In the genomic region with DNA sequence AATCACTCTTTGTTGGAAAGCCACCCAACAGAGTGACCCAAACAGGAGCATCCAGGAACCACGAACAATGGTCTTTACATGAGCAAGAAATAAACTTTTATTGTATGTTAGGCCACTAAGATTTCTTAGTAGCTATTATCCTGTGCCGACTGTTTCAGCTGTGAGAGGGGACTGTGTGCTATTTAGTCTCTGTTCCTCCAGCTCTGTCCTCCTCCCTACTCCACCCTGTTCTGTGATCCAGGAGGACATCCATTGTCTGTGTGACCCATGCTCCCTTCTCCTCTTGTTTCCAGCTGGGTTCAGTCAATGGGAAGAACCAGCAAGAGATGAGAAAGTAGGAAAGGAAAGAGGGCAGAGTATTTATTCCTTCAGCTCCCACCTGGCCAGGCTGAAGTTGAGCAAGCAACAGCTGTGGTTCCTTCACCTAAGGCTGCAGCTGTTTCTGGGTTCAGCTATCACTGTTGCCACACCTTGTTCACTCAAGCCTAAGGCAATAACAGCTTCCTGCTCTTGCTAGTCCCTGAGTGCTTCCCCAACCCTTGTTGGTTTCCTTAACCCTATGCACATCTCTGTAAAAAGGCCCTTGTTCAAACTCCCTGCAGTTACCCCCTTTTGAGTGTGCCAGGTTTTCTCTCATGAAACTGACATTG, we compare ENCODE assay signal across 32 cellular contexts. TPM values are rescaled to one million over a fixed set of nuclear protein-coding genes. Genes with fewer than 3 reads are reported as not detected.
DNase-seq lines count a peak whose midpoint lies in the region; ATAC-seq lines count a peak whose summit lies in the region.
"Had no signal": no experiment of that assay in that cellular context is flagged by ENCODE, and none has a peak within 500 bp of the region (broad histone marks: within the 10 kb centered on the region; RNA-seq: fewer than 3 reads in every experiment).

No MANE protein-coding gene starts in this region.

- H3K4me3 Mint-ChIP-seq in stimulated activated effector memory CD8-positive, alpha-beta T cell treated with anti-CD3 and anti-CD28 coated beads, Interleukin-12 subunit alpha, Interleukin-12 subunit beta, amount 100 ng/mL, for 72 hours, result no peak overlapping the region
- H3K4me3 Mint-ChIP-seq: activated CD4-positive, alpha-beta T cell treated with anti-CD3 and anti-CD28 coated beads for 36 hours; activated naive CD8-positive, alpha-beta T cell treated with anti-CD3 and anti-CD28 coated beads for 36 hours; IgD-negative memory B cell; naive thymus-derived CD4-positive, alpha-beta T cell had no signal

- DNase-seq in AML-193 (lab: John Stamatoyannopoulos, UW) (peak; percentile 39 to 49), HPDE6-E6E7 (ENCODE audit: extremely low spot score) (peak; percentile 72), SKM-1 (lab: John Stamatoyannopoulos, UW; ENCODE audit: unreplicated experiment) (peak; percentile 73), left colon (peak; percentile 39 to 54), nucleus accumbens (lab: John Stamatoyannopoulos, UW) (no peak), Ammon's horn (ENCODE audit: low spot score) (no peak)
- DNase-seq in stimulated activated effector memory CD8-positive, alpha-beta T cell treated with anti-CD3 and anti-CD28 coated beads, Interleukin-12 subunit alpha, Interleukin-12 subunit beta, amount 100 ng/mL, for 72 hours (ENCODE audit: low spot score in 2 of 2), result no peak
- DNase-seq: activated CD4-positive, alpha-beta T cell treated with anti-CD3 and anti-CD28 coated beads for 36 hours; activated effector memory CD4-positive, alpha-beta T cell treated with Interleukin-2 at 50 U/mL for 16 hours; activated naive CD8-positive, alpha-beta T cell treated with anti-CD3 and anti-CD28 coated beads for 36 hours; activated T-cell treated with anti-CD3 and anti-CD28 coated beads for 4 hours; aorta; cortex of kidney; hippocampal formation; left ventricle myocardium inferior; naive thymus-derived CD4-positive, alpha-beta T cell; NCI-H1105 treated with DMSO at 0.1 percent for 48 hours; NCI-H1930; NCI-H69; occipital lobe; SK-N-SH; stimulated activated CD4-positive, alpha-beta T cell treated with anti-CD3 and anti-CD28 coated beads, Interleukin-1b, Interleukin-23, amount 100 ng/mL, for 48 hours had no signal

- no peaks in the 10 kb centered on the region for H3K4me1 Mint-ChIP-seq in stimulated activated effector memory CD8-positive, alpha-beta T cell treated with anti-CD3 and anti-CD28 coated beads, Interleukin-12 subunit alpha, Interleukin-12 subunit beta, amount 100 ng/mL, for 72 hours
- H3K4me1 Mint-ChIP-seq: activated CD4-positive, alpha-beta T cell treated with anti-CD3 and anti-CD28 coated beads for 36 hours; activated naive CD8-positive, alpha-beta T cell treated with anti-CD3 and anti-CD28 coated beads for 36 hours; naive thymus-derived CD4-positive, alpha-beta T cell had no signal

- peak; percentile 93 for ATAC-seq in left colon
- no peak for ATAC-seq in GM21390 (IDR thresholded peaks at IDR 0.05; ENCODE audit: unreplicated experiment)
- no peak for ATAC-seq in stimulated activated effector memory CD8-positive, alpha-beta T cell treated with anti-CD3 and anti-CD28 coated beads, Interleukin-12 subunit alpha, Interleukin-12 subunit beta, amount 100 ng/mL, for 72 hours
- ATAC-seq: activated CD4-positive, alpha-beta T cell treated with anti-CD3 and anti-CD28 coated beads for 36 hours; gastroesophageal sphincter; naive thymus-derived CD4-positive, alpha-beta T cell had no signal

- H3K36me3 Mint-ChIP-seq in stimulated activated effector memory CD8-positive, alpha-beta T cell treated with anti-CD3 and anti-CD28 coated beads, Interleukin-12 subunit alpha, Interleukin-12 subunit beta, amount 100 ng/mL, for 72 hours, result no peaks in the 10 kb centered on the region
- H3K36me3 Mint-ChIP-seq: IgD-negative memory B cell had no signal

- no peak overlapping the region for H3K27ac Mint-ChIP-seq in stimulated activated effector memory CD8-positive, alpha-beta T cell treated with anti-CD3 and anti-CD28 coated beads, Interleukin-12 subunit alpha, Interleukin-12 subunit beta, amount 100 ng/mL, for 72 hours
- H3K27ac Mint-ChIP-seq: activated CD4-positive, alpha-beta T cell treated with anti-CD3 and anti-CD28 coated beads for 36 hours; activated naive CD8-positive, alpha-beta T cell treated with anti-CD3 and anti-CD28 coated beads for 36 hours; IgD-negative memory B cell; naive thymus-derived CD4-positive, alpha-beta T cell had no signal

- H3K9me3 Mint-ChIP-seq in stimulated activated effector memory CD8-positive, alpha-beta T cell treated with anti-CD3 and anti-CD28 coated beads, Interleukin-12 subunit alpha, Interleukin-12 subunit beta, amount 100 ng/mL, for 72 hours, result no peaks in the 10 kb centered on the region
- H3K9me3 Mint-ChIP-seq: activated naive CD8-positive, alpha-beta T cell treated with anti-CD3 and anti-CD28 coated beads for 36 hours had no signal

- intact Hi-C loops in left colon (cut with DNase I, micrococcal nuclease), result loop anchor here in 1 of 2 donors (10.0 kb wide), 1 partner anchor 57 kb away; no protein-coding TSS in a partner anchor

RNA-seq across cellular contexts. Expression of gene B4GALNT2, which starts 14.9 kb away (rescaled TPM):
- total RNA-seq in left colon, result 10 to 100 TPM; 45.0 to 99.9 TPM
- total RNA-seq: activated naive CD8-positive, alpha-beta T cell treated with anti-CD3 and anti-CD28 coated beads for 36 hours; gastroesophageal sphincter; H4; left ventricle myocardium inferior; M059J; mesenteric fat pad; occipital lobe; pulmonary artery endothelial cell; RPMI7951; T-helper 2 cell treated with Interferon-gamma antibody and Interleukin-4, amounts not matched to agents 100 ng/mL and 5 ng/mL, for 36 hours; tibial nerve had no signal

Comparison
In these comparisons a context has a peak if more than half of its experiments do, and no peak if none do; other contexts are left out.
1. DNase-seq: peak in AML-193 (2 of 2), HPDE6-E6E7 (single experiment), SKM-1 (single experiment) and left colon (2 of 2); none in nucleus accumbens (0 of 56), stimulated activated effector memory CD8-positive, alpha-beta T cell treated with anti-CD3 and anti-CD28 coated beads, Interleukin-12 subunit alpha, Interleukin-12 subunit beta, amount 100 ng/mL, for 72 hours (0 of 2) and Ammon's horn (single experiment).